11 cellular contexts compared by ENCODE assay signal in the genomic region with DNA sequence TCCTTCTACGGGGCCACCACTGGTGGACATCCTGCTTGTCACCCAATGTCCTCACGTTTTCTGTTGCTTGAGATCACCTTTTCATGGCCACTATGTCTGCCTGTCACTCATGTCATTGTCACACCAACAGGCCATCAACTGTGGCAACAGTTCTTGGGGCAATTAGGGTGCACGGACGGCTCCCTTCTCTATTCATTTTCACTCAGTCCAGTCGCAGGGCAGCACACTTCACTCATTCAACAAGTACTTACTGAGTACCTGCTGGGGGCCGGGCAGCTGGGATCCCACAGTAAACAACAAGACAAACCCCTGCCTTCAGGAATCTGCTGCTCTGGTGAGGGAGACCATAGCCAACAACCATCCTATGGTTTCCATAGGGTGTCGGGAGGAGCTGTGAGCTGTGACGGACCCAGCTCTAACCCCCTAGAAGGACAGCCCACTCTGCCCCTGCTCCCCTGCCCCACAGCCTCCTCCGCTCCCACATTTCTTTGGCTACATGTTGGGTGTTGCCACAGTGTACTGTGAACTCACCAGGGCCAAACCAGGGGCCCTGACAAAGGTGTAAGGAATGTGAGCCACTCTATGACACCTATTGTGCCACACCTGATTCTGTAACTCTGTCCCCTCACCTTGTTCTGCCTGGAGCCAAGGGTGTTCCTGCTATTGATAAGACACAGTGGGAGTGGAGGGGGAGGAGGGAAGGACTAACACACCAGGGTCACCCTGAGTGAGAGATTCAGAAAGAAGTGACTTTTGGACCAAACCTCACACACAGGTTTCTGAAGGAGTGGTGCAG. TPM values are rescaled to one million over a fixed set of nuclear protein-coding genes. Genes with fewer than 3 reads are reported as not detected.
DNase-seq lines count a peak whose midpoint lies in the region; ATAC-seq and TF ChIP-seq lines count a peak whose summit lies in the region.
"Had no signal": no experiment of that assay in that cellular context is flagged by ENCODE, and none has a peak within 500 bp of the region (broad histone marks: within the 10 kb centered on the region; RNA-seq: fewer than 3 reads in every experiment).

No MANE protein-coding gene starts in this region.

- intact Hi-C loops in body of pancreas (cut with DNase I), result no loop called here
- intact Hi-C loops in posterior vena cava (cut with DNase I), result no loop called here

- no peaks in the 10 kb centered on the region for H3K27me3 Mint-ChIP-seq in activated naive CD8-positive, alpha-beta T cell
- no peaks in the 10 kb centered on the region for H3K27me3 Mint-ChIP-seq in activated naive CD8-positive, alpha-beta T cell treated with anti-CD3 and anti-CD28 coated beads for 36 hours
- H3K27me3 Mint-ChIP-seq in type B pancreatic cell, result no peaks in the 10 kb centered on the region

- no peaks in the 10 kb centered on the region for H3K9me3 ChIP-seq in body of pancreas
- no peaks in the 10 kb centered on the region for H3K9me3 ChIP-seq in lung (ENCODE audit: control insufficient read depth in 2 of 2, insufficient read depth in 1 of 2, low read length in 1 of 2)
- H3K9me3 ChIP-seq: testis had no signal

- H3K4me3 Mint-ChIP-seq in activated naive CD8-positive, alpha-beta T cell, result peak overlapping the region; percentile 95
- no peak overlapping the region for H3K4me3 Mint-ChIP-seq in activated naive CD8-positive, alpha-beta T cell treated with anti-CD3 and anti-CD28 coated beads for 36 hours
- H3K4me3 Mint-ChIP-seq in type B pancreatic cell, result peak overlapping the region; percentile 89

- peaks cover 42% of the 10 kb centered on the region for H3K4me1 Mint-ChIP-seq in activated naive CD8-positive, alpha-beta T cell (ENCODE audit: low read depth)
- H3K4me1 Mint-ChIP-seq in activated naive CD8-positive, alpha-beta T cell treated with anti-CD3 and anti-CD28 coated beads for 36 hours, result peaks cover 32% of the 10 kb centered on the region
- H3K4me1 Mint-ChIP-seq in type B pancreatic cell (ENCODE audit: unreplicated experiment), result peaks cover 51% of the 10 kb centered on the region

- TF ChIP-seq CTCF in body of pancreas (IDR thresholded peaks at IDR 0.05) (no peak), lung (IDR thresholded peaks at IDR 0.05; ENCODE audit: control extremely low read depth, extremely low read depth) (no peak), type B pancreatic cell (conservative IDR thresholded peaks at IDR 0.05) (no peak)

- peaks cover 3% of the 10 kb centered on the region for H3K9me3 Mint-ChIP-seq in activated naive CD8-positive, alpha-beta T cell (ENCODE audit: low read depth)
- H3K9me3 Mint-ChIP-seq in activated naive CD8-positive, alpha-beta T cell treated with anti-CD3 and anti-CD28 coated beads for 36 hours, result no peaks in the 10 kb centered on the region
- no peaks in the 10 kb centered on the region for H3K9me3 Mint-ChIP-seq in type B pancreatic cell

- H3K4me1 ChIP-seq in body of pancreas, result peaks cover 18% of the 10 kb centered on the region
- peaks cover 0 to 11% of the 10 kb centered on the region in 2 donors for H3K4me1 ChIP-seq in lung (ENCODE audit: control insufficient read depth in 2 of 2, insufficient read depth in 2 of 2, low read length in 2 of 2)

- H3K4me3 ChIP-seq in body of pancreas (no peak overlapping the region), lung (no peak overlapping the region)
- H3K4me3 ChIP-seq: testis had no signal

- H3K27me3 ChIP-seq in body of pancreas, result no peaks in the 10 kb centered on the region
- no peaks in the 10 kb centered on the region for H3K27me3 ChIP-seq in lung (ENCODE audit: control insufficient read depth, insufficient read depth)
- H3K27me3 ChIP-seq: testis had no signal

- 86 to 89% methylated on average over 8 to 9 of the region's 9 CpGs for WGBS in body of pancreas, 2 donors
- WGBS in lung, 2 donors, result 80 to 84% methylated on average over 9 of the region's 9 CpGs

- ATAC-seq in body of pancreas, result peak; percentile 37
- peak; percentile 23 for ATAC-seq in lung (ENCODE audit: insufficient read depth, low FRiP score)
- ATAC-seq in GM21390 (IDR thresholded peaks at IDR 0.05; ENCODE audit: unreplicated experiment), result no peak

- peak overlapping the region; percentile 98 for H3K27ac Mint-ChIP-seq in activated naive CD8-positive, alpha-beta T cell
- no peak overlapping the region for H3K27ac Mint-ChIP-seq in activated naive CD8-positive, alpha-beta T cell treated with anti-CD3 and anti-CD28 coated beads for 36 hours
- peak overlapping the region; percentile 98 for H3K27ac Mint-ChIP-seq in type B pancreatic cell

- TF ChIP-seq POLR2A in body of pancreas (IDR thresholded peaks at IDR 0.05), result no peak

- H3K36me3 ChIP-seq in body of pancreas (replicated peaks in 1 of 2; ENCODE audit: insufficient read depth in 1 of 2, low read depth in 2 of 2) (no peaks in the 10 kb centered on the region), lung (ENCODE audit: control insufficient read depth in 2 of 2, insufficient read depth in 2 of 2, low read length in 2 of 2) (no peaks in the 10 kb centered on the region)

- peaks cover 10% of the 10 kb centered on the region for H3K36me3 Mint-ChIP-seq in activated naive CD8-positive, alpha-beta T cell
- H3K36me3 Mint-ChIP-seq in activated naive CD8-positive, alpha-beta T cell treated with anti-CD3 and anti-CD28 coated beads for 36 hours, result peaks cover 21% of the 10 kb centered on the region
- H3K36me3 Mint-ChIP-seq in type B pancreatic cell, result peaks cover 7% of the 10 kb centered on the region

- no peak for DNase-seq in activated naive CD8-positive, alpha-beta T cell treated with anti-CD3 and anti-CD28 coated beads for 36 hours
- DNase-seq in body of pancreas (peak; percentile 20 to 55 (median 52)), lung (ENCODE audit: low spot score) (no peak), type B pancreatic cell (ENCODE audit: extremely low spot score, unreplicated experiment) (no peak), posterior vena cava (ENCODE audit: low spot score) (no peak), HUDEP-2 (lab: John Stamatoyannopoulos, UW; ENCODE audit: unreplicated experiment in 76 of 76) (no peak)
- DNase-seq: NCI-H146, SW 1271, testis had no signal

- H3K27ac ChIP-seq in body of pancreas (peak overlapping the region in 1 of 4 donors; percentile 22), lung (ENCODE audit: low read depth in 1 of 2, low read length in 1 of 2) (peak overlapping the region in 1 of 2 donors; percentile 27)

RNA-seq across cellular contexts. Expression of a gene that starts 1.9 kb away (rescaled TPM):
- 10 to 100 TPM; 14.4 to 15.0 TPM for total RNA-seq in activated naive CD8-positive, alpha-beta T cell treated with anti-CD3 and anti-CD28 coated beads for 36 hours
- 10 to 100 TPM in 1 of 2 donors, 1 to 10 TPM in 1; 3.6 to 10.4 TPM for total RNA-seq in body of pancreas
- 10 to 100 TPM; 18.2 to 26.8 TPM for total RNA-seq in lung
- 10 to 100 TPM; 10.2 to 32.3 TPM for polyA plus RNA-seq in lung
- total RNA-seq in type B pancreatic cell (ENCODE audit: low replicate concordance), result 14.2 and 16.9 TPM in 2 replicates
- 1 to 10 TPM; 3.4 to 5.9 TPM for total RNA-seq in posterior vena cava

RNA-seq across cellular contexts. Expression of a gene that starts 37.0 kb away (rescaled TPM):
- total RNA-seq in activated naive CD8-positive, alpha-beta T cell treated with anti-CD3 and anti-CD28 coated beads for 36 hours, result 1 to 10 TPM; 5.7 to 9.1 TPM
- total RNA-seq in body of pancreas (10 to 100 TPM in 1 of 2 donors, 1 to 10 TPM in 1; 7.9 to 12.2 TPM), lung (10 to 100 TPM; 21.0 to 55.3 TPM), type B pancreatic cell (ENCODE audit: low replicate concordance) (28.7 and 31.6 TPM in 2 replicates), posterior vena cava (10 to 100 TPM; 32.5 to 40.9 TPM)
- polyA plus RNA-seq in lung, result 10 to 100 TPM; 16.9 to 21.6 TPM

RNA-seq across cellular contexts. Expression of a gene that starts 46.5 kb away (rescaled TPM):
- total RNA-seq in activated naive CD8-positive, alpha-beta T cell treated with anti-CD3 and anti-CD28 coated beads for 36 hours, result under 1 TPM; 0.12 to 0.52 TPM
- total RNA-seq in body of pancreas (1 to 10 TPM in 1 of 2 donors, under 1 TPM in 1; 0.78 to 1.3 TPM), lung (10 to 100 TPM; 10.3 to 28.8 TPM), type B pancreatic cell (ENCODE audit: low replicate concordance) (0.76 and 3.2 TPM in 2 replicates), posterior vena cava (under 1 TPM; 0.14 to 0.51 TPM)
- 1 to 10 TPM; 4.2 to 5.7 TPM for polyA plus RNA-seq in lung

Comparison
In these comparisons a context has a peak if more than half of its experiments do, and no peak if none do; other contexts are left out.
1. DNase-seq: peak in body of pancreas (4 of 4); none in activated naive CD8-positive, alpha-beta T cell treated with anti-CD3 and anti-CD28 coated beads for 36 hours (single experiment), lung (single experiment), type B pancreatic cell (single experiment), posterior vena cava (single experiment) and HUDEP-2 (0 of 76).